In genomic region chr18:55317832-55318231, GRCh38 we compare ENCODE assay signal across 11 cellular contexts.
A peak's percentile ranks its signal among the peaks of the same experiment; 100 is the strongest.
DNase-seq lines count a peak whose midpoint lies in the region; ATAC-seq and TF ChIP-seq lines count a peak whose summit lies in the region.
"Had no signal": no experiment of that assay in that cellular context is flagged by ENCODE, and none has a peak within 500 bp of the region (broad histone marks: within the 10 kb centered on the region; RNA-seq: fewer than 3 reads in every experiment).

No MANE protein-coding gene starts in this region.

- POLR2A ChIA-PET in MCF 10A (lab: Yijun Ruan, JAX), result interaction anchor here (0.7 kb wide), 2 partner anchors 82 to 1321 kb away, joined by 3 read pairs; no protein-coding TSS in a partner anchor

- no peak overlapping the region for H3K9ac ChIP-seq in OCI-LY1 (ENCODE audit: low read length)

- no peak overlapping the region for H3K4me3 Mint-ChIP-seq in MCF 10A (ENCODE audit: unreplicated experiment)
- H3K4me3 Mint-ChIP-seq in immature natural killer cell, result peak overlapping the region; percentile 43 to 73 (median 69)
- H3K4me3 Mint-ChIP-seq in type B pancreatic cell, result peak overlapping the region; percentile 85
- H3K4me3 Mint-ChIP-seq: activated naive CD4-positive, alpha-beta T cell treated with anti-CD3 and anti-CD28 coated beads, Interleukin-2, amount 50 U/mL, for 24 hours; WTC11 had no signal

- H3K27ac Mint-ChIP-seq in MCF 10A (ENCODE audit: low read depth, unreplicated experiment) (no peak overlapping the region), immature natural killer cell (peak overlapping the region in 4 of 6 donors; percentile 19 to 57 (median 30)), type B pancreatic cell (peak overlapping the region; percentile 25)
- H3K27ac Mint-ChIP-seq: activated naive CD4-positive, alpha-beta T cell treated with anti-CD3 and anti-CD28 coated beads, Interleukin-2, amount 50 U/mL, for 24 hours; WTC11 had no signal

- no peaks in the 10 kb centered on the region for H3K4me1 ChIP-seq in breast epithelium
- peaks cover 83% of the 10 kb centered on the region for H3K4me1 ChIP-seq in OCI-LY1 (ENCODE audit: insufficient read depth, low read length, severe bottlenecking)

- H3K27me3 ChIP-seq in breast epithelium (no peaks in the 10 kb centered on the region), OCI-LY1 (ENCODE audit: insufficient read depth, low read length) (no peaks in the 10 kb centered on the region)

- intact Hi-C loops in breast epithelium (cut with DNase I; ENCODE audit: low total_unique reads), result no loop called here
- intact Hi-C loops in MCF 10A (cut with micrococcal nuclease), result no loop called here

- H2AFZ ChIP-seq in OCI-LY1 (ENCODE audit: low read length), result no peak overlapping the region

- no peak for TF ChIP-seq CTCF in breast epithelium (IDR thresholded peaks at IDR 0.05)
- no peak for TF ChIP-seq CTCF in MCF 10A (IDR thresholded peaks at IDR 0.05; ENCODE audit: unreplicated experiment)
- no peak for TF ChIP-seq CTCF in OCI-LY1 (IDR thresholded peaks at IDR 0.05; ENCODE audit: low read length)
- TF ChIP-seq CTCF in type B pancreatic cell (conservative IDR thresholded peaks at IDR 0.05), result no peak

- H3K36me3 Mint-ChIP-seq in MCF 10A (ENCODE audit: insufficient read depth, unreplicated experiment) (no peaks in the 10 kb centered on the region), immature natural killer cell (no peaks in the 10 kb centered on the region), type B pancreatic cell (no peaks in the 10 kb centered on the region)
- H3K36me3 Mint-ChIP-seq: activated naive CD4-positive, alpha-beta T cell treated with anti-CD3 and anti-CD28 coated beads, Interleukin-2, amount 50 U/mL, for 24 hours; WTC11 had no signal

- H3K9me3 Mint-ChIP-seq in MCF 10A (ENCODE audit: unreplicated experiment) (no peaks in the 10 kb centered on the region), immature natural killer cell (peaks cover 0 to 6% (median 0%) of the 10 kb centered on the region in 6 donors), type B pancreatic cell (no peaks in the 10 kb centered on the region)
- H3K9me3 Mint-ChIP-seq: activated naive CD4-positive, alpha-beta T cell treated with anti-CD3 and anti-CD28 coated beads, Interleukin-2, amount 50 U/mL, for 24 hours; WTC11 had no signal

- no peaks in the 10 kb centered on the region for H3F3A ChIP-seq in OCI-LY1 (ENCODE audit: insufficient read depth, low read length)

- H3K36me3 ChIP-seq in breast epithelium, result peaks cover 4% of the 10 kb centered on the region
- H3K36me3 ChIP-seq in OCI-LY1 (ENCODE audit: insufficient read depth, low read length), result no peaks in the 10 kb centered on the region; the same call in 1 of the 2 replicates

- CTCF ChIA-PET in MCF 10A (lab: Yijun Ruan, JAX), result interaction anchor here (2.8 kb wide), 1 partner anchor 83 kb away, joined by 13 read pairs; no protein-coding TSS in a partner anchor

- DNase-seq in breast epithelium (ENCODE audit: low spot score in 2 of 2) (no peak), MCF 10A (ENCODE audit: unreplicated experiment) (no peak), immature natural killer cell (no peak), type B pancreatic cell (ENCODE audit: extremely low spot score, unreplicated experiment) (no peak), NCI-H524 treated with DMSO at 0.1 percent for 48 hours (lab: John Stamatoyannopoulos, UW) (no peak), 8988T (no peak)
- DNase-seq: stimulated activated CD4-positive, alpha-beta T cell treated with anti-CD3 and anti-CD28 coated beads, Interleukin-2, amount 100 ng/mL, for 48 hours had no signal

- H3K27me3 Mint-ChIP-seq in MCF 10A (ENCODE audit: insufficient read depth, unreplicated experiment), result no peaks in the 10 kb centered on the region
- peaks cover 4 to 8% (median 7%) of the 10 kb centered on the region in 3 donors for H3K27me3 Mint-ChIP-seq in immature natural killer cell (ENCODE audit: low read depth in 3 of 3)
- H3K27me3 Mint-ChIP-seq in type B pancreatic cell, result peaks cover 10% of the 10 kb centered on the region

- H3K9me3 ChIP-seq in breast epithelium, result no peaks in the 10 kb centered on the region
- H3K9me3 ChIP-seq in OCI-LY1 (ENCODE audit: low read length), result no peaks in the 10 kb centered on the region

- H3K4me1 Mint-ChIP-seq in MCF 10A (ENCODE audit: insufficient read depth, unreplicated experiment) (peaks cover 5% of the 10 kb centered on the region), immature natural killer cell (peaks cover 30 to 55% of the 10 kb centered on the region in 2 donors), type B pancreatic cell (ENCODE audit: unreplicated experiment) (peaks cover 38% of the 10 kb centered on the region)

- H3K27ac ChIP-seq in breast epithelium (peak overlapping the region; percentile 17 to 73), OCI-LY1 (ENCODE audit: low read depth, low read length, poor library complexity, severe bottlenecking) (peak overlapping the region; percentile 36)

- H3K4me3 ChIP-seq in breast epithelium (peak overlapping the region; percentile 3 to 76 (median 57)), OCI-LY1 (ENCODE audit: low read depth, low read length, poor library complexity, severe bottlenecking) (no peak overlapping the region)

- H4K20me1 ChIP-seq in OCI-LY1 (ENCODE audit: insufficient read depth, low read length), result no peaks in the 10 kb centered on the region

- H3K4me2 ChIP-seq in OCI-LY1 (ENCODE audit: low read length), result peak overlapping the region; percentile 23

- no peak for ATAC-seq in GM18511 (IDR thresholded peaks at IDR 0.05; ENCODE audit: unreplicated experiment)
- ATAC-seq: WTC11 had no signal

- no TSS peak for BruUV-seq in MCF 10A (replicated peaks; lab: Mats Ljungman, UMichigan)

- peaks cover 83% of the 10 kb centered on the region for H3K79me2 ChIP-seq in OCI-LY1 (ENCODE audit: insufficient read depth, low read length)

- no peak for TF ChIP-seq POLR2A in breast epithelium (IDR thresholded peaks at IDR 0.05)

- no peaks in the 10 kb centered on the region for H3K9me2 ChIP-seq in OCI-LY1 (ENCODE audit: low read depth, low read length)
